ENCODE assay signal across 2 cellular contexts in genomic region chr11:85776951-85777602, GRCh38.
TF ChIP-seq lines count a peak whose summit lies in the region.

No MANE protein-coding gene starts in this region.

TF ChIP-seq in IMR-90, 13 proteins besides CTCF, POLR2A, EP300 and RAD21:
- TF ChIP-seq MXI1 (IDR thresholded peaks at IDR 0.05; ENCODE audit: borderline replicate concordance, low read depth, low read length), result no peak
- no peak for TF ChIP-seq MAFK (IDR thresholded peaks at IDR 0.05; ENCODE audit: low read depth, low read length)
- no peak for TF ChIP-seq BHLHE40 (IDR thresholded peaks at IDR 0.05; ENCODE audit: low read depth, low read length)
- TF ChIP-seq SMC3 (IDR thresholded peaks at IDR 0.05; ENCODE audit: low read depth, low read length), result no peak
- no peak for TF ChIP-seq CHD1 (IDR thresholded peaks at IDR 0.05; ENCODE audit: low read depth, low read length)
- no peak for TF ChIP-seq USF2 (IDR thresholded peaks at IDR 0.05; ENCODE audit: low read depth, low read length)

TF ChIP-seq in H1, 55 proteins besides CTCF, POLR2A, EP300 and RAD21:
- TF ChIP-seq TAF1 (IDR thresholded peaks at IDR 0.05; ENCODE audit: low read depth, low read length), result no peak
- no peak for TF ChIP-seq EGR1 (IDR thresholded peaks at IDR 0.05; ENCODE audit: borderline replicate concordance, low read depth, low read length)
- no peak for TF ChIP-seq CHD7 (IDR thresholded peaks at IDR 0.05; ENCODE audit: insufficient replicate concordance, low read length)
- no peak for TF ChIP-seq KDM4A (IDR thresholded peaks at IDR 0.05; ENCODE audit: low read depth, low read length, severe bottlenecking)
- no peak for TF ChIP-seq USF2 (IDR thresholded peaks at IDR 0.05; ENCODE audit: low read length)
- TF ChIP-seq ATF3 (IDR thresholded peaks at IDR 0.05; ENCODE audit: insufficient read depth, low read depth, low read length), result no peak
